ENCODE assay signal across 1 cellular context in genomic region chr9:4596165-4596922, GRCh38.
TF ChIP-seq lines count a peak whose summit lies in the region.

No MANE protein-coding gene starts in this region.

TF ChIP-seq in GM12878, 131 proteins besides CTCF, POLR2A, EP300 and RAD21 (continued from another document):
- no peak for TF ChIP-seq BCLAF1 (IDR thresholded peaks at IDR 0.05)
- no peak for TF ChIP-seq BACH1 (IDR thresholded peaks at IDR 0.05; ENCODE audit: borderline replicate concordance)
- TF ChIP-seq EED (IDR thresholded peaks at IDR 0.05; ENCODE audit: low read depth): no peak
- TF ChIP-seq CREB1 (IDR thresholded peaks at IDR 0.05; ENCODE audit: low read depth): no peak
- TF ChIP-seq EZH2 (IDR thresholded peaks at IDR 0.05; ENCODE audit: borderline replicate concordance, control insufficient read depth, low read depth, low read length): no peak
- no peak for TF ChIP-seq SREBF1 (IDR thresholded peaks at IDR 0.05; ENCODE audit: low read length)
- TF ChIP-seq TCF3 (IDR thresholded peaks at IDR 0.05; ENCODE audit: borderline replicate concordance, insufficient read depth, low read depth, low read length): no peak
- no peak for TF ChIP-seq YBX1 (IDR thresholded peaks at IDR 0.05)
- no peak for TF ChIP-seq ZBED1 (IDR thresholded peaks at IDR 0.05; ENCODE audit: borderline replicate concordance)
